In genomic region chr10:86951184-86951761, GRCh38 we compare ENCODE assay signal across 18 cellular contexts. TPM values are rescaled to one million over a fixed set of nuclear protein-coding genes. Genes with fewer than 3 reads are reported as not detected.
"Had no signal": no experiment of that assay in that cellular context is flagged by ENCODE, and none has a peak within 500 bp of the region (broad histone marks: within the 10 kb centered on the region; RNA-seq: fewer than 3 reads in every experiment).

No MANE protein-coding gene starts in this region.

- H3K27ac Mint-ChIP-seq: natural killer cell; stimulated activated naive B cell treated with anti-CD40 and anti-IgM and Interleukin-4, amounts not matched to agents 10 μg/mL and 1 μg/mL and 100 μg/mL, for 72 hours had no signal

- ATAC-seq: left cardiac atrium; natural killer cell; sciatic nerve; stimulated activated naive B cell treated with anti-CD40 and anti-IgM and Interleukin-4, amounts not matched to agents 10 μg/mL and 1 μg/mL and 100 μg/mL, for 72 hours had no signal

- H3K36me3 ChIP-seq: uterus had no signal

- H3K9me3 ChIP-seq: SK-N-SH, uterus had no signal

- H3K4me3 Mint-ChIP-seq: immature natural killer cell; natural killer cell; stimulated activated naive B cell treated with anti-CD40 and anti-IgM and Interleukin-4, amounts not matched to agents 10 μg/mL and 1 μg/mL and 100 μg/mL, for 72 hours had no signal

- H3K27me3 ChIP-seq: uterus had no signal

- H3K4me3 ChIP-seq: uterus had no signal

- DNase-seq: activated CD4-positive, alpha-beta T cell treated with anti-CD3 and anti-CD28 coated beads, Interleukin-2, amount 50 U/mL, for 4 hours; activated naive CD4-positive, alpha-beta T cell treated with Interleukin-2 at 50 U/mL for 16 hours; activated T-cell treated with anti-CD3 and anti-CD28 coated beads, Interleukin-2, amount 50 U/mL, for 48 hours; caudate nucleus; cortex of kidney; effector CD8-positive, alpha-beta T cell; immature natural killer cell; left cardiac atrium; mammary epithelial cell; natural killer cell; SK-N-SH; stimulated activated CD4-positive, alpha-beta T cell treated with anti-CD3 and anti-CD28 coated beads, Interleukin-2, amount 100 ng/mL, for 24 hours; stimulated activated naive B cell treated with anti-CD40 and anti-IgM and Interleukin-4, amounts not matched to agents 10 μg/mL and 1 μg/mL and 100 μg/mL, for 72 hours; substantia nigra had no signal

- H3K27ac ChIP-seq: uterus had no signal

RNA-seq across cellular contexts. Expression of gene MMRN2, which starts 6.1 kb away (rescaled TPM):
- total RNA-seq: T-helper 2 cell treated with Interferon-gamma antibody and Interleukin-4, amounts not matched to agents 100 ng/mL and 5 ng/mL, for 36 hours had no signal
- polyA plus RNA-seq: immature natural killer cell had no signal

RNA-seq across cellular contexts. Expression of gene SNCG, which starts 7.1 kb away (rescaled TPM):
- total RNA-seq: mononuclear cell; natural killer cell; T-helper 2 cell treated with Interferon-gamma antibody and Interleukin-4, amounts not matched to agents 100 ng/mL and 5 ng/mL, for 36 hours had no signal
- polyA plus RNA-seq: immature natural killer cell had no signal

RNA-seq across cellular contexts. Expression of gene ADIRF, which starts 17.0 kb away (rescaled TPM):
- total RNA-seq: mononuclear cell; natural killer cell; T-helper 2 cell treated with Interferon-gamma antibody and Interleukin-4, amounts not matched to agents 100 ng/mL and 5 ng/mL, for 36 hours had no signal
- polyA plus RNA-seq: immature natural killer cell, SK-N-SH had no signal
